1 cellular context compared by ENCODE assay signal in genomic region chr4:148445071-148445902, GRCh38.
TF ChIP-seq lines count a peak whose summit lies in the region.

No MANE protein-coding gene starts in this region.

TF ChIP-seq in HEK293, 187 proteins besides CTCF, POLR2A, EP300 and RAD21 (continued from another document):
- TF ChIP-seq PATZ1 (tag by site-specific recombination; IDR thresholded peaks at IDR 0.05), result peak; percentile 29
- no peak for TF ChIP-seq ZNF112 (tag by site-specific recombination; IDR thresholded peaks at IDR 0.05)
- peak; percentile 33; the same call in 1 of the 2 replicates for TF ChIP-seq SP2 (tag by site-specific recombination; IDR thresholded peaks at IDR 0.05)
- TF ChIP-seq ZNF639 (tag by site-specific recombination; IDR thresholded peaks at IDR 0.05), result no peak
- TF ChIP-seq PRDM10 (tag by site-specific recombination; IDR thresholded peaks at IDR 0.05), result peak; percentile 68
- TF ChIP-seq ZNF37A (tag by site-specific recombination; IDR thresholded peaks at IDR 0.05), result no peak
- peak; percentile 75; the same call in 1 of the 2 replicates for TF ChIP-seq KLF8 (tag by site-specific recombination; IDR thresholded peaks at IDR 0.05)
- TF ChIP-seq ZNF18 (tag by site-specific recombination; IDR thresholded peaks at IDR 0.05), result peak; percentile 79
- TF ChIP-seq ZBTB7A (tag by site-specific recombination; IDR thresholded peaks at IDR 0.05; ENCODE audit: low read depth), result peak; percentile 50; the same call in 1 of the 2 replicates
- peak; percentile 80 for TF ChIP-seq ZBTB26 (tag by site-specific recombination; optimal IDR thresholded peaks at IDR 0.05)
- no peak for TF ChIP-seq ZNF830 (tag by site-specific recombination; IDR thresholded peaks at IDR 0.05; ENCODE audit: low read depth)
- no peak for TF ChIP-seq ZNF362 (tag by site-specific recombination; IDR thresholded peaks at IDR 0.05)
- TF ChIP-seq ZNF302 (tag by site-specific recombination; IDR thresholded peaks at IDR 0.05; ENCODE audit: low read depth), result no peak
- TF ChIP-seq HIC1 (tag by site-specific recombination; IDR thresholded peaks at IDR 0.05), result no peak
- TF ChIP-seq ZNF664 (tag by site-specific recombination; IDR thresholded peaks at IDR 0.05), result no peak
- TF ChIP-seq TCF7L2 (IDR thresholded peaks at IDR 0.05; ENCODE audit: borderline replicate concordance, low read depth, low read length), result no peak
- peak; percentile 45; the same call in 1 of the 2 replicates for TF ChIP-seq KLF1 (tag by site-specific recombination; IDR thresholded peaks at IDR 0.05)
- TF ChIP-seq ZNF211 (tag by site-specific recombination; IDR thresholded peaks at IDR 0.05; ENCODE audit: low read depth), result no peak
- no peak for TF ChIP-seq ZNF423 (tag by site-specific recombination; IDR thresholded peaks at IDR 0.05)
- TF ChIP-seq ZNF239 (tag by site-specific recombination; IDR thresholded peaks at IDR 0.05), result no peak
- TF ChIP-seq KLF9 (tag by site-specific recombination; IDR thresholded peaks at IDR 0.05; ENCODE audit: low read depth), result peak; percentile 45
- TF ChIP-seq ZNF544 (tag by site-specific recombination; IDR thresholded peaks at IDR 0.05), result no peak
- peak; percentile 22; the same call in 1 of the 2 replicates for TF ChIP-seq ZBTB10 (tag by site-specific recombination; IDR thresholded peaks at IDR 0.05)
- no peak for TF ChIP-seq ZNF416 (tag by site-specific recombination; IDR thresholded peaks at IDR 0.05)
- 0 out of 2 replicates have a peak, but pooled peaks have one; percentile 17 for TF ChIP-seq KLF16 (tag by site-specific recombination; IDR thresholded peaks at IDR 0.05)
- no peak for TF ChIP-seq MEIS1 (CRISPR knock-in tag; IDR thresholded peaks at IDR 0.05; ENCODE audit: borderline replicate concordance)
- 0 out of 2 replicates have a peak, but pooled peaks have one; percentile 37 for TF ChIP-seq ZNF692 (tag by site-specific recombination; IDR thresholded peaks at IDR 0.05)
- no peak for TF ChIP-seq ZNF114 (tag by site-specific recombination; IDR thresholded peaks at IDR 0.05)
- TF ChIP-seq ZNF335 (tag by site-specific recombination; conservative IDR thresholded peaks at IDR 0.05), result peak; percentile 56
